ENCODE assay signal across 12 cellular contexts in genomic region chr12:58765653-58766554, GRCh38.
DNase-seq lines count a peak whose midpoint lies in the region; ATAC-seq and TF ChIP-seq lines count a peak whose summit lies in the region.
"Had no signal": no experiment of that assay in that cellular context is flagged by ENCODE, and none has a peak within 500 bp of the region (broad histone marks: within the 10 kb centered on the region; RNA-seq: fewer than 3 reads in every experiment).

No MANE protein-coding gene starts in this region.

- peaks cover 15% of the 10 kb centered on the region for H3K9me3 Mint-ChIP-seq in osteocyte (ENCODE audit: unreplicated experiment)

- no peak overlapping the region for H3K4me3 ChIP-seq in fibroblast of the aortic adventitia (ENCODE audit: low read depth, low read length)
- no peak overlapping the region for H3K4me3 ChIP-seq in H7 (ENCODE audit: insufficient read depth, low read depth, low read length)
- H3K4me3 ChIP-seq: dorsolateral prefrontal cortex, thyroid gland had no signal

- DNase-seq in HuH-7.5 (ENCODE audit: low spot score) = peak; percentile 19
- peak; percentile 86 for DNase-seq in NCI-H345 (lab: John Stamatoyannopoulos, UW)
- peak; percentile 42 for DNase-seq in fibroblast of the aortic adventitia (ENCODE audit: low read depth)
- no peak for DNase-seq in osteocyte (ENCODE audit: extremely low spot score, unreplicated experiment)
- no peak for DNase-seq in H7
- no peak for DNase-seq in NAMALWA (ENCODE audit: low spot score)
- no peak for DNase-seq in effector CD4-positive, alpha-beta T cell
- DNase-seq: dorsolateral prefrontal cortex, NCI-H82, SK-N-SH, thyroid gland had no signal

- no peak for ATAC-seq in SK-N-SH treated with all-trans-retinoic acid at 6 μM for 48 hours

- no peaks in the 10 kb centered on the region for H3K27me3 ChIP-seq in H7 (ENCODE audit: control insufficient read depth, insufficient read depth, low read length)
- H3K27me3 ChIP-seq: dorsolateral prefrontal cortex, thyroid gland had no signal

- H3K4me3 Mint-ChIP-seq in osteocyte (ENCODE audit: unreplicated experiment) = no peak overlapping the region

- H3K4me1 Mint-ChIP-seq in osteocyte (ENCODE audit: unreplicated experiment) = peaks cover 46% of the 10 kb centered on the region

- H3K27me3 Mint-ChIP-seq in osteocyte (ENCODE audit: unreplicated experiment) = no peaks in the 10 kb centered on the region

- no peak for TF ChIP-seq CTCF in fibroblast of the aortic adventitia (IDR thresholded peaks at IDR 0.05; ENCODE audit: insufficient read depth, low read length)
- TF ChIP-seq CTCF in osteocyte (IDR thresholded peaks at IDR 0.05) = no peak

- no peaks in the 10 kb centered on the region for H3K36me3 ChIP-seq in H7 (replicated peaks; ENCODE audit: control insufficient read depth, insufficient read depth, low read length)
- H3K36me3 ChIP-seq: thyroid gland had no signal

- peak overlapping the region; percentile 85 for H3K27ac Mint-ChIP-seq in osteocyte (ENCODE audit: unreplicated experiment)

- H3K36me3 Mint-ChIP-seq in osteocyte (ENCODE audit: unreplicated experiment) = peaks cover 11% of the 10 kb centered on the region

TF ChIP-seq in SK-N-SH treated with all-trans-retinoic acid at 6 μM for 48 hours, 23 proteins besides CTCF, POLR2A, EP300 and RAD21:
- TF ChIP-seq TOX (CRISPR knock-in tag; IDR thresholded peaks at IDR 0.05; ENCODE audit: borderline replicate concordance) (no peak), ESRRG (CRISPR knock-in tag; IDR thresholded peaks at IDR 0.05) (no peak), OSR1 (CRISPR knock-in tag; IDR thresholded peaks at IDR 0.05) (no peak), ZNF70 (CRISPR knock-in tag; IDR thresholded peaks at IDR 0.05) (no peak), CSDC2 (CRISPR knock-in tag; IDR thresholded peaks at IDR 0.05) (no peak), RARB (CRISPR knock-in tag; IDR thresholded peaks at IDR 0.05) (no peak), BACH2 (CRISPR knock-in tag; IDR thresholded peaks at IDR 0.05; ENCODE audit: borderline replicate concordance) (no peak), ISL1 (CRISPR knock-in tag; IDR thresholded peaks at IDR 0.05) (no peak), ZNF8 (CRISPR knock-in tag; IDR thresholded peaks at IDR 0.05) (no peak), PPARA (CRISPR knock-in tag; IDR thresholded peaks at IDR 0.05; ENCODE audit: borderline replicate concordance) (no peak), ZC3H10 (CRISPR knock-in tag; IDR thresholded peaks at IDR 0.05) (no peak), ZFP3 (CRISPR knock-in tag; IDR thresholded peaks at IDR 0.05) (no peak), ZNF565 (CRISPR knock-in tag; conservative IDR thresholded peaks at IDR 0.05; ENCODE audit: low read depth) (no peak), SNAI2 (CRISPR knock-in tag; IDR thresholded peaks at IDR 0.05) (no peak), GLIS3 (CRISPR knock-in tag; IDR thresholded peaks at IDR 0.05) (no peak)
- TF ChIP-seq, protein P1, sequence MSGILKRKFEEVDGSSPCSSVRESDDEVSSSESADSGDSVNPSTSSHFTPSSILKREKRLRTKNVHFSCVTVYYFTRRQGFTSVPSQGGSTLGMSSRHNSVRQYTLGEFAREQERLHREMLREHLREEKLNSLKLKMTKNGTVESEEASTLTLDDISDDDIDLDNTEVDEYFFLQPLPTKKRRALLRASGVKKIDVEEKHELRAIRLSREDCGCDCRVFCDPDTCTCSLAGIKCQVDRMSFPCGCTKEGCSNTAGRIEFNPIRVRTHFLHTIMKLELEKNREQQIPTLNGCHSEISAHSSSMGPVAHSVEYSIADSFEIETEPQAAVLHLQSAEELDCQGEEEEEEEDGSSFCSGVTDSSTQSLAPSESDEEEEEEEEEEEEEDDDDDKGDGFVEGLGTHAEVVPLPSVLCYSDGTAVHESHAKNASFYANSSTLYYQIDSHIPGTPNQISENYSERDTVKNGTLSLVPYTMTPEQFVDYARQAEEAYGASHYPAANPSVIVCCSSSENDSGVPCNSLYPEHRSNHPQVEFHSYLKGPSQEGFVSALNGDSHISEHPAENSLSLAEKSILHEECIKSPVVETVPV (CRISPR knock-in tag; IDR thresholded peaks at IDR 0.05) = no peak
- TF ChIP-seq, protein P2, sequence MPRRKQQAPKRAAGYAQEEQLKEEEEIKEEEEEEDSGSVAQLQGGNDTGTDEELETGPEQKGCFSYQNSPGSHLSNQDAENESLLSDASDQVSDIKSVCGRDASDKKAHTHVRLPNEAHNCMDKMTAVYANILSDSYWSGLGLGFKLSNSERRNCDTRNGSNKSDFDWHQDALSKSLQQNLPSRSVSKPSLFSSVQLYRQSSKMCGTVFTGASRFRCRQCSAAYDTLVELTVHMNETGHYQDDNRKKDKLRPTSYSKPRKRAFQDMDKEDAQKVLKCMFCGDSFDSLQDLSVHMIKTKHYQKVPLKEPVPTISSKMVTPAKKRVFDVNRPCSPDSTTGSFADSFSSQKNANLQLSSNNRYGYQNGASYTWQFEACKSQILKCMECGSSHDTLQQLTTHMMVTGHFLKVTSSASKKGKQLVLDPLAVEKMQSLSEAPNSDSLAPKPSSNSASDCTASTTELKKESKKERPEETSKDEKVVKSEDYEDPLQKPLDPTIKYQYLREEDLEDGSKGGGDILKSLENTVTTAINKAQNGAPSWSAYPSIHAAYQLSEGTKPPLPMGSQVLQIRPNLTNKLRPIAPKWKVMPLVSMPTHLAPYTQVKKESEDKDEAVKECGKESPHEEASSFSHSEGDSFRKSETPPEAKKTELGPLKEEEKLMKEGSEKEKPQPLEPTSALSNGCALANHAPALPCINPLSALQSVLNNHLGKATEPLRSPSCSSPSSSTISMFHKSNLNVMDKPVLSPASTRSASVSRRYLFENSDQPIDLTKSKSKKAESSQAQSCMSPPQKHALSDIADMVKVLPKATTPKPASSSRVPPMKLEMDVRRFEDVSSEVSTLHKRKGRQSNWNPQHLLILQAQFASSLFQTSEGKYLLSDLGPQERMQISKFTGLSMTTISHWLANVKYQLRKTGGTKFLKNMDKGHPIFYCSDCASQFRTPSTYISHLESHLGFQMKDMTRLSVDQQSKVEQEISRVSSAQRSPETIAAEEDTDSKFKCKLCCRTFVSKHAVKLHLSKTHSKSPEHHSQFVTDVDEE (CRISPR knock-in tag; IDR thresholded peaks at IDR 0.05) = no peak
- TF ChIP-seq, protein P3, sequence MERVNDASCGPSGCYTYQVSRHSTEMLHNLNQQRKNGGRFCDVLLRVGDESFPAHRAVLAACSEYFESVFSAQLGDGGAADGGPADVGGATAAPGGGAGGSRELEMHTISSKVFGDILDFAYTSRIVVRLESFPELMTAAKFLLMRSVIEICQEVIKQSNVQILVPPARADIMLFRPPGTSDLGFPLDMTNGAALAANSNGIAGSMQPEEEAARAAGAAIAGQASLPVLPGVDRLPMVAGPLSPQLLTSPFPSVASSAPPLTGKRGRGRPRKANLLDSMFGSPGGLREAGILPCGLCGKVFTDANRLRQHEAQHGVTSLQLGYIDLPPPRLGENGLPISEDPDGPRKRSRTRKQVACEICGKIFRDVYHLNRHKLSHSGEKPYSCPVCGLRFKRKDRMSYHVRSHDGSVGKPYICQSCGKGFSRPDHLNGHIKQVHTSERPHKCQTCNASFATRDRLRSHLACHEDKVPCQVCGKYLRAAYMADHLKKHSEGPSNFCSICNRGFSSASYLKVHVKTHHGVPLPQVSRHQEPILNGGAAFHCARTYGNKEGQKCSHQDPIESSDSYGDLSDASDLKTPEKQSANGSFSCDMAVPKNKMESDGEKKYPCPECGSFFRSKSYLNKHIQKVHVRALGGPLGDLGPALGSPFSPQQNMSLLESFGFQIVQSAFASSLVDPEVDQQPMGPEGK (CRISPR knock-in tag; IDR thresholded peaks at IDR 0.05; ENCODE audit: borderline replicate concordance) = no peak
- TF ChIP-seq, protein P4, sequence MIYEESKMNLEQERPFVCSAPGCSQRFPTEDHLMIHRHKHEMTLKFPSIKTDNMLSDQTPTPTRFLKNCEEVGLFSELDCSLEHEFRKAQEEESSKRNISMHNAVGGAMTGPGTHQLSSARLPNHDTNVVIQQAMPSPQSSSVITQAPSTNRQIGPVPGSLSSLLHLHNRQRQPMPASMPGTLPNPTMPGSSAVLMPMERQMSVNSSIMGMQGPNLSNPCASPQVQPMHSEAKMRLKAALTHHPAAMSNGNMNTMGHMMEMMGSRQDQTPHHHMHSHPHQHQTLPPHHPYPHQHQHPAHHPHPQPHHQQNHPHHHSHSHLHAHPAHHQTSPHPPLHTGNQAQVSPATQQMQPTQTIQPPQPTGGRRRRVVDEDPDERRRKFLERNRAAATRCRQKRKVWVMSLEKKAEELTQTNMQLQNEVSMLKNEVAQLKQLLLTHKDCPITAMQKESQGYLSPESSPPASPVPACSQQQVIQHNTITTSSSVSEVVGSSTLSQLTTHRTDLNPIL (CRISPR knock-in tag; IDR thresholded peaks at IDR 0.05; ENCODE audit: low read depth) = no peak

Comparison
In these comparisons a context has a peak if more than half of its experiments do, and no peak if none do; other contexts are left out.
1. DNase-seq: peak in HuH-7.5 (single experiment), NCI-H345 (single experiment) and fibroblast of the aortic adventitia (single experiment); none in osteocyte (single experiment), H7 (single experiment), NAMALWA (single experiment) and effector CD4-positive, alpha-beta T cell (single experiment).